Comparison of ENCODE assay signal across 8 cellular contexts in genomic region chr4:26583865-26584652, GRCh38. TPM values are rescaled to one million over a fixed set of nuclear protein-coding genes. Genes with fewer than 3 reads are reported as not detected.
DNase-seq lines count a peak whose midpoint lies in the region; TF ChIP-seq lines count a peak whose summit lies in the region.

TSS of gene TBC1D19 (plus strand) at chr4:26584084. CDS start at chr4:26584194, 110 bp downstream.

- H3K4me1 Mint-ChIP-seq in nephron = peaks cover 15% of the 10 kb centered on the region
- peaks cover 28% of the 10 kb centered on the region for H3K4me1 Mint-ChIP-seq in stimulated activated naive CD8-positive, alpha-beta T cell treated with anti-CD3 and anti-CD28 coated beads, Interleukin-15, Interleukin-2, amounts not matched to agents 100 ng/mL and 50 ng/mL, for 24 hours (ENCODE audit: low read depth)

- DNase-seq in EL (peak; percentile 87), H4 (ENCODE audit: low spot score) (peak; percentile 89), LNCaP clone FGC (ENCODE audit: low read depth) (peak; percentile 73), RPMI8226 (peak; percentile 87), fibroblast of the aortic adventitia (ENCODE audit: low read depth) (peak; percentile 86)
- DNase-seq in activated T-helper 9 cell treated with anti-CD3 and anti-CD28 coated beads, Interleukin-2, amount 50 U/mL, for 16 hours (ENCODE audit: low read depth) = peak; percentile 76

- H3K4me3 ChIP-seq in LNCaP clone FGC (ENCODE audit: low read depth, low read length) (peak within 1 kb of the TSS; percentile 85), fibroblast of the aortic adventitia (ENCODE audit: low read depth, low read length) (peak within 1 kb of the TSS; percentile 93)

- peak within 1 kb of the TSS; percentile 81 to 94 (median 91) for H3K27ac Mint-ChIP-seq in nephron
- H3K27ac Mint-ChIP-seq in stimulated activated naive CD8-positive, alpha-beta T cell treated with anti-CD3 and anti-CD28 coated beads, Interleukin-15, Interleukin-2, amounts not matched to agents 100 ng/mL and 50 ng/mL, for 24 hours = peak within 1 kb of the TSS; percentile 82

- peak within 1 kb of the TSS; percentile 98 for H3K4me3 Mint-ChIP-seq in nephron
- peak within 1 kb of the TSS; percentile 94 for H3K4me3 Mint-ChIP-seq in stimulated activated naive CD8-positive, alpha-beta T cell treated with anti-CD3 and anti-CD28 coated beads, Interleukin-15, Interleukin-2, amounts not matched to agents 100 ng/mL and 50 ng/mL, for 24 hours

- H3K36me3 Mint-ChIP-seq in nephron (ENCODE audit: low read depth) = peaks cover 16% of the 10 kb centered on the region
- H3K36me3 Mint-ChIP-seq in stimulated activated naive CD8-positive, alpha-beta T cell treated with anti-CD3 and anti-CD28 coated beads, Interleukin-15, Interleukin-2, amounts not matched to agents 100 ng/mL and 50 ng/mL, for 24 hours (ENCODE audit: low read depth) = peaks cover 8% of the 10 kb centered on the region

- no peaks in the 10 kb centered on the region for H3K27me3 Mint-ChIP-seq in nephron (ENCODE audit: low read depth)
- no peaks in the 10 kb centered on the region for H3K27me3 Mint-ChIP-seq in stimulated activated naive CD8-positive, alpha-beta T cell treated with anti-CD3 and anti-CD28 coated beads, Interleukin-15, Interleukin-2, amounts not matched to agents 100 ng/mL and 50 ng/mL, for 24 hours

- peaks cover 10% of the 10 kb centered on the region for H3K9me3 Mint-ChIP-seq in nephron
- H3K9me3 Mint-ChIP-seq in stimulated activated naive CD8-positive, alpha-beta T cell treated with anti-CD3 and anti-CD28 coated beads, Interleukin-15, Interleukin-2, amounts not matched to agents 100 ng/mL and 50 ng/mL, for 24 hours = no peaks in the 10 kb centered on the region

- no peak for TF ChIP-seq CTCF in LNCaP clone FGC (IDR thresholded peaks at IDR 0.05; ENCODE audit: control insufficient read depth, extremely low read depth, insufficient read depth)
- no peak for TF ChIP-seq CTCF in fibroblast of the aortic adventitia (IDR thresholded peaks at IDR 0.05; ENCODE audit: insufficient read depth, low read length)
- no peak for TF ChIP-seq CTCF in nephron (IDR thresholded peaks at IDR 0.05; ENCODE audit: unreplicated experiment in 3 of 3)

RNA-seq across cellular contexts. Expression of gene TBC1D19, which starts in this region (rescaled TPM):
- 15.4 and 16.6 TPM in 2 replicates for total RNA-seq in H4 (2014; rRNA removed; shearing (Covaris generic))
- total RNA-seq in fibroblast of the aortic adventitia (ENCODE audit: low replicate concordance) = 35.2 and 67.1 TPM in 2 replicates

Comparison
In these comparisons a context has a peak if more than half of its experiments do, and no peak if none do; other contexts are left out.
1. Peak in every context shown above with its lines: DNase-seq and H3K4me3 ChIP-seq.